2 cellular contexts compared by ENCODE assay signal in the genomic region with DNA sequence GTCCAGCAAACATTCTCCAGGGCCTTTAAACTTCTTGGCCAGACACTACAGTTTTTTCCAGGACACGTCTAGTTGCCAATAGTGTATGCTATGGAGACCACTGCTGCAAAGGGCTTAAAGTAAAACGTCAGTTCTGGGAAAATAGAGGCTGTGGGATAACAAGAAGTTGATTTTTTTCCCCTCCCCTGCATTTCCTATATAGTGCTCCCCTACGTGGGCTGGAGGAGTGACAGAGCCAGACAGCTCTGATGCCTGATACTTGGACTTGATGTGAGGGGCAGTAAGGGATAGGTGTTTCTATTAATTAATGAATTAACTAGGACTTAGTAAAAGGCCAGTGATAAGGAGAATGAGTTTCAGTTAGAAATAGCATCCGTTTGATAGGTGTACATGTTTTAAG.
A peak's percentile ranks its signal among the peaks of the same experiment; 100 is the strongest.
TF ChIP-seq lines count a peak whose summit lies in the region.

No MANE protein-coding gene starts in this region.

TF ChIP-seq in IMR-90, 13 proteins besides CTCF, POLR2A, EP300 and RAD21:
- TF ChIP-seq NFE2L2 (IDR thresholded peaks at IDR 0.05; ENCODE audit: low read depth, low read length) (no peak), MXI1 (IDR thresholded peaks at IDR 0.05; ENCODE audit: borderline replicate concordance, low read depth, low read length) (no peak), CEBPB (IDR thresholded peaks at IDR 0.05; ENCODE audit: low read depth, low read length) (no peak), MAFK (IDR thresholded peaks at IDR 0.05; ENCODE audit: low read depth, low read length) (no peak), CHD1 (IDR thresholded peaks at IDR 0.05; ENCODE audit: low read depth, low read length) (no peak), FOS (IDR thresholded peaks at IDR 0.05; ENCODE audit: low read depth, low read length) (no peak), RCOR1 (IDR thresholded peaks at IDR 0.05; ENCODE audit: insufficient replicate concordance, low read length) (no peak), RFX5 (IDR thresholded peaks at IDR 0.05; ENCODE audit: low read depth, low read length) (no peak), SMC3 (IDR thresholded peaks at IDR 0.05; ENCODE audit: low read depth, low read length) (no peak), MAZ (IDR thresholded peaks at IDR 0.05; ENCODE audit: borderline replicate concordance, low read depth, low read length) (no peak), BHLHE40 (IDR thresholded peaks at IDR 0.05; ENCODE audit: low read depth, low read length) (no peak)
- TF ChIP-seq, protein P1, sequence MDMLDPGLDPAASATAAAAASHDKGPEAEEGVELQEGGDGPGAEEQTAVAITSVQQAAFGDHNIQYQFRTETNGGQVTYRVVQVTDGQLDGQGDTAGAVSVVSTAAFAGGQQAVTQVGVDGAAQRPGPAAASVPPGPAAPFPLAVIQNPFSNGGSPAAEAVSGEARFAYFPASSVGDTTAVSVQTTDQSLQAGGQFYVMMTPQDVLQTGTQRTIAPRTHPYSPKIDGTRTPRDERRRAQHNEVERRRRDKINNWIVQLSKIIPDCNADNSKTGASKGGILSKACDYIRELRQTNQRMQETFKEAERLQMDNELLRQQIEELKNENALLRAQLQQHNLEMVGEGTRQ (IDR thresholded peaks at IDR 0.05; ENCODE audit: low read depth, low read length) = no peak
- TF ChIP-seq, protein P2, sequence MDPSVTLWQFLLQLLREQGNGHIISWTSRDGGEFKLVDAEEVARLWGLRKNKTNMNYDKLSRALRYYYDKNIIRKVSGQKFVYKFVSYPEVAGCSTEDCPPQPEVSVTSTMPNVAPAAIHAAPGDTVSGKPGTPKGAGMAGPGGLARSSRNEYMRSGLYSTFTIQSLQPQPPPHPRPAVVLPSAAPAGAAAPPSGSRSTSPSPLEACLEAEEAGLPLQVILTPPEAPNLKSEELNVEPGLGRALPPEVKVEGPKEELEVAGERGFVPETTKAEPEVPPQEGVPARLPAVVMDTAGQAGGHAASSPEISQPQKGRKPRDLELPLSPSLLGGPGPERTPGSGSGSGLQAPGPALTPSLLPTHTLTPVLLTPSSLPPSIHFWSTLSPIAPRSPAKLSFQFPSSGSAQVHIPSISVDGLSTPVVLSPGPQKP (IDR thresholded peaks at IDR 0.05; ENCODE audit: borderline replicate concordance, low read depth, low read length) = no peak
TF ChIP-seq in IMR-90: peak in this region for 0.

TF ChIP-seq in HepG2, 621 proteins besides CTCF, POLR2A, EP300 and RAD21:
- TF ChIP-seq ZNF263 (CRISPR knock-in tag; IDR thresholded peaks at IDR 0.05) (peak; percentile 55), ZNF3 (CRISPR knock-in tag; IDR thresholded peaks at IDR 0.05) (no peak), NCOA1 (CRISPR knock-in tag; IDR thresholded peaks at IDR 0.05) (no peak)
- TF ChIP-seq, protein P3, sequence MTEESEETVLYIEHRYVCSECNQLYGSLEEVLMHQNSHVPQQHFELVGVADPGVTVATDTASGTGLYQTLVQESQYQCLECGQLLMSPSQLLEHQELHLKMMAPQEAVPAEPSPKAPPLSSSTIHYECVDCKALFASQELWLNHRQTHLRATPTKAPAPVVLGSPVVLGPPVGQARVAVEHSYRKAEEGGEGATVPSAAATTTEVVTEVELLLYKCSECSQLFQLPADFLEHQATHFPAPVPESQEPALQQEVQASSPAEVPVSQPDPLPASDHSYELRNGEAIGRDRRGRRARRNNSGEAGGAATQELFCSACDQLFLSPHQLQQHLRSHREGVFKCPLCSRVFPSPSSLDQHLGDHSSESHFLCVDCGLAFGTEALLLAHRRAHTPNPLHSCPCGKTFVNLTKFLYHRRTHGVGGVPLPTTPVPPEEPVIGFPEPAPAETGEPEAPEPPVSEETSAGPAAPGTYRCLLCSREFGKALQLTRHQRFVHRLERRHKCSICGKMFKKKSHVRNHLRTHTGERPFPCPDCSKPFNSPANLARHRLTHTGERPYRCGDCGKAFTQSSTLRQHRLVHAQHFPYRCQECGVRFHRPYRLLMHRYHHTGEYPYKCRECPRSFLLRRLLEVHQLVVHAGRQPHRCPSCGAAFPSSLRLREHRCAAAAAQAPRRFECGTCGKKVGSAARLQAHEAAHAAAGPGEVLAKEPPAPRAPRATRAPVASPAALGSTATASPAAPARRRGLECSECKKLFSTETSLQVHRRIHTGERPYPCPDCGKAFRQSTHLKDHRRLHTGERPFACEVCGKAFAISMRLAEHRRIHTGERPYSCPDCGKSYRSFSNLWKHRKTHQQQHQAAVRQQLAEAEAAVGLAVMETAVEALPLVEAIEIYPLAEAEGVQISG (CRISPR knock-in tag; IDR thresholded peaks at IDR 0.05) = peak; percentile 50; the same call in 1 of the 2 replicates
TF ChIP-seq in HepG2: peak in this region for 2.
